Comparison of ENCODE assay signal across 20 cellular contexts in genomic region chr3:188918086-188918485, GRCh38.
A peak's percentile ranks its signal among the peaks of the same experiment; 100 is the strongest.
DNase-seq lines count a peak whose midpoint lies in the region; ATAC-seq, FAIRE-seq and TF ChIP-seq lines count a peak whose summit lies in the region.
"Had no signal": no experiment of that assay in that cellular context is flagged by ENCODE, and none has a peak within 500 bp of the region (broad histone marks: within the 10 kb centered on the region; RNA-seq: fewer than 3 reads in every experiment).

No MANE protein-coding gene starts in this region.

- in situ Hi-C loops in GM23248 (cut with MboI), result no loop called here

- H3K9me3 Mint-ChIP-seq in activated CD4-positive, alpha-beta T cell treated with anti-CD3 and anti-CD28 coated beads, Interleukin-2, amount 10 ng/mL, durations not matched to agents 7 days and 5 days, result peaks cover 19% of the 10 kb centered on the region
- H3K9me3 Mint-ChIP-seq in astrocyte (ENCODE audit: unreplicated experiment), result peaks cover 4% of the 10 kb centered on the region
- H3K9me3 Mint-ChIP-seq in natural killer cell, result no peaks in the 10 kb centered on the region

- H4K20me1 ChIP-seq in astrocyte (ENCODE audit: insufficient read depth, low read length), result no peaks in the 10 kb centered on the region
- H4K20me1 ChIP-seq in GM23248 (ENCODE audit: insufficient read depth), result no peaks in the 10 kb centered on the region

- POLR2A ChIA-PET in activated CD4-positive, alpha-beta T cell treated with anti-CD3 and anti-CD28 coated beads, Interleukin-2, amount 10 ng/mL, durations not matched to agents 7 days and 5 days (lab: Charles Lee), result no interaction called here

- no peak for DNase-seq in activated CD4-positive, alpha-beta T cell treated with anti-CD3 and anti-CD28 coated beads, Interleukin-2, amount 10 ng/mL, durations not matched to agents 7 days and 5 days
- no peak for DNase-seq in activated CD4-positive, alpha-beta T cell treated with anti-CD3 and anti-CD28 coated beads for 48 hours
- DNase-seq in MV-4-11 (lab: John Stamatoyannopoulos, UW), result peak; percentile 67
- DNase-seq in astrocyte (ENCODE audit: low read depth), result peak; percentile 36
- no peak for DNase-seq in natural killer cell
- DNase-seq in A172 (ENCODE audit: low spot score), result no peak
- no peak for DNase-seq in GM23248
- DNase-seq: activated CD4-positive, alpha-beta T cell treated with anti-CD3 and anti-CD28 coated beads, Interleukin-2, amount 50 U/mL, for 4 hours; caudate nucleus; DMS53; midbrain; NCI-H2029; NCI-H69; nucleus accumbens; RPMI8226; stimulated activated CD4-positive, alpha-beta T cell treated with anti-CD3 and anti-CD28 coated beads, Interleukin-4, amount 100 ng/mL, for 24 hours; T1000; transverse colon had no signal

- H3K4me1 Mint-ChIP-seq in activated CD4-positive, alpha-beta T cell treated with anti-CD3 and anti-CD28 coated beads, Interleukin-2, amount 10 ng/mL, durations not matched to agents 7 days and 5 days, result peaks cover 42% of the 10 kb centered on the region
- H3K4me1 Mint-ChIP-seq in astrocyte (ENCODE audit: low read depth, unreplicated experiment) (peaks cover 14% of the 10 kb centered on the region), natural killer cell (peaks cover 42% of the 10 kb centered on the region in 2 donors)

- intact Hi-C loops in natural killer cell (cut with micrococcal nuclease), result no loop called here

- FAIRE-seq in astrocyte (lab: Jason Lieb, UNC), result peak; percentile 34
- FAIRE-seq: islet of Langerhans had no signal

- WGBS in GM23248 (ENCODE audit: low coverage in 1 of 2, low lambda C conversion rate in 2 of 2, missing lambda C conversion rate in 2 of 2), 2 experiments, result 93 to 94% methylated on average over 2 of the region's 2 CpGs

- H3K4me3 ChIP-seq in astrocyte (ENCODE audit: insufficient read depth, low read depth, low read length) (no peak overlapping the region), GM23248 (no peak overlapping the region)
- H3K4me3 ChIP-seq: transverse colon had no signal

- H3K4me1 ChIP-seq in astrocyte (ENCODE audit: insufficient read depth, low read length) (peaks cover 17% of the 10 kb centered on the region), GM23248 (ENCODE audit: insufficient read depth) (peaks cover 22% of the 10 kb centered on the region)

- CTCF ChIA-PET in activated CD4-positive, alpha-beta T cell treated with anti-CD3 and anti-CD28 coated beads, Interleukin-2, amount 10 ng/mL, durations not matched to agents 7 days and 5 days (lab: Charles Lee), result interaction anchor here (1.6 kb wide), 1 partner anchor 12 kb away, joined by 3 read pairs; no protein-coding TSS in a partner anchor

- ATAC-seq in natural killer cell, result no peak
- ATAC-seq in HG02840 (IDR thresholded peaks at IDR 0.05; ENCODE audit: low FRiP score, unreplicated experiment), result no peak

- peaks cover 34% of the 10 kb centered on the region for H3F3A ChIP-seq in GM23248 (ENCODE audit: insufficient read depth)

- H3K79me2 ChIP-seq in astrocyte (ENCODE audit: insufficient read depth, low read length) (no peaks in the 10 kb centered on the region), GM23248 (ENCODE audit: insufficient read depth) (no peaks in the 10 kb centered on the region)

- H2AFZ ChIP-seq in astrocyte (ENCODE audit: low read depth, low read length) (no peak overlapping the region), GM23248 (no peak overlapping the region)

- H3K4me3 Mint-ChIP-seq in activated CD4-positive, alpha-beta T cell treated with anti-CD3 and anti-CD28 coated beads, Interleukin-2, amount 10 ng/mL, durations not matched to agents 7 days and 5 days, result no peak overlapping the region
- H3K4me3 Mint-ChIP-seq in astrocyte (ENCODE audit: unreplicated experiment), result no peak overlapping the region
- peak overlapping the region; percentile 66 for H3K4me3 Mint-ChIP-seq in natural killer cell

- H3K27ac ChIP-seq in astrocyte (ENCODE audit: low read depth, low read length) (no peak overlapping the region), GM23248 (no peak overlapping the region)
- H3K27ac ChIP-seq: transverse colon had no signal

- H3K36me3 ChIP-seq in astrocyte (ENCODE audit: insufficient read depth, low read length), result no peaks in the 10 kb centered on the region
- no peaks in the 10 kb centered on the region for H3K36me3 ChIP-seq in GM23248 (ENCODE audit: low read depth)
- H3K36me3 ChIP-seq: transverse colon had no signal

- H3K9ac ChIP-seq in astrocyte (ENCODE audit: low read length) (no peak overlapping the region), GM23248 (no peak overlapping the region)

- no peak overlapping the region for H3K4me2 ChIP-seq in astrocyte (ENCODE audit: low read length)
- no peak overlapping the region for H3K4me2 ChIP-seq in GM23248 (ENCODE audit: unreplicated experiment)

- no peaks in the 10 kb centered on the region for H3K9me2 ChIP-seq in GM23248 (ENCODE audit: insufficient read depth)

- H3K9me3 ChIP-seq in astrocyte (ENCODE audit: insufficient read depth, low read depth, low read length), result no peaks in the 10 kb centered on the region
- no peaks in the 10 kb centered on the region for H3K9me3 ChIP-seq in GM23248 (ENCODE audit: low read depth)
- H3K9me3 ChIP-seq: transverse colon had no signal

- H3K27ac Mint-ChIP-seq in activated CD4-positive, alpha-beta T cell treated with anti-CD3 and anti-CD28 coated beads, Interleukin-2, amount 10 ng/mL, durations not matched to agents 7 days and 5 days, result peak overlapping the region; percentile 75
- H3K27ac Mint-ChIP-seq in astrocyte (ENCODE audit: unreplicated experiment) (no peak overlapping the region), natural killer cell (peak overlapping the region; percentile 36 to 65)

- H3K27me3 ChIP-seq in astrocyte (ENCODE audit: insufficient read depth, low read length) (no peaks in the 10 kb centered on the region), GM23248 (replicated peaks; ENCODE audit: insufficient read depth) (no peaks in the 10 kb centered on the region)
- H3K27me3 ChIP-seq: transverse colon had no signal

- no peaks in the 10 kb centered on the region for H3K27me3 Mint-ChIP-seq in activated CD4-positive, alpha-beta T cell treated with anti-CD3 and anti-CD28 coated beads, Interleukin-2, amount 10 ng/mL, durations not matched to agents 7 days and 5 days
- H3K27me3 Mint-ChIP-seq in astrocyte (ENCODE audit: low read depth, unreplicated experiment) (no peaks in the 10 kb centered on the region), natural killer cell (ENCODE audit: low read depth in 2 of 2) (no peaks in the 10 kb centered on the region)

- peaks cover 7% of the 10 kb centered on the region for H3K36me3 Mint-ChIP-seq in activated CD4-positive, alpha-beta T cell treated with anti-CD3 and anti-CD28 coated beads, Interleukin-2, amount 10 ng/mL, durations not matched to agents 7 days and 5 days (ENCODE audit: low read depth)
- H3K36me3 Mint-ChIP-seq in astrocyte (ENCODE audit: low read depth, unreplicated experiment), result peaks cover 7% of the 10 kb centered on the region
- H3K36me3 Mint-ChIP-seq in natural killer cell, result no peaks in the 10 kb centered on the region

- no peak for TF ChIP-seq CTCF in astrocyte (IDR thresholded peaks at IDR 0.05; ENCODE audit: insufficient read depth, low read depth, low read length)
- no peak for TF ChIP-seq CTCF in natural killer cell (IDR thresholded peaks at IDR 0.05)

Comparison
In these comparisons a context has a peak if more than half of its experiments do, and no peak if none do; other contexts are left out.
1. DNase-seq: peak in MV-4-11 (single experiment) and astrocyte (single experiment); none in activated CD4-positive, alpha-beta T cell treated with anti-CD3 and anti-CD28 coated beads, Interleukin-2, amount 10 ng/mL, durations not matched to agents 7 days and 5 days (single experiment), activated CD4-positive, alpha-beta T cell treated with anti-CD3 and anti-CD28 coated beads for 48 hours (single experiment), natural killer cell (single experiment), A172 (single experiment) and GM23248 (single experiment).